ENCODE assay signal across 11 cellular contexts in genomic region chr20:43243672-43244269, GRCh38. TPM values are rescaled to one million over a fixed set of nuclear protein-coding genes. Genes with fewer than 3 reads are reported as not detected.
A peak's percentile ranks its signal among the peaks of the same experiment; 100 is the strongest.
DNase-seq lines count a peak whose midpoint lies in the region; ATAC-seq, FAIRE-seq and TF ChIP-seq lines count a peak whose summit lies in the region.
"Had no signal": no experiment of that assay in that cellular context is flagged by ENCODE, and none has a peak within 500 bp of the region (broad histone marks: within the 10 kb centered on the region; RNA-seq: fewer than 3 reads in every experiment).

No MANE protein-coding gene starts in this region.

- H3K27ac ChIP-seq in AG04450 (ENCODE audit: low read depth, low read length), result no peak overlapping the region
- no peak overlapping the region for H3K27ac ChIP-seq in GM23338 (ENCODE audit: low read depth)
- no peak overlapping the region for H3K27ac ChIP-seq in Panc1 (ENCODE audit: low read length)
- H3K27ac ChIP-seq in HepG2 (ENCODE audit: extremely low read length, insufficient read depth, low read length), result no peak overlapping the region
- H3K27ac ChIP-seq: breast epithelium had no signal

- H3K4me3 Mint-ChIP-seq in GM23338, result no peak overlapping the region

- intact Hi-C loops in Panc1 (cut with micrococcal nuclease; ENCODE audit: unreplicated experiment) (no loop called here), HepG2 (cut with micrococcal nuclease; ENCODE audit: unreplicated experiment) (no loop called here)

- H3K27ac Mint-ChIP-seq in GM23338, result no peak overlapping the region

- no peaks in the 10 kb centered on the region for H3K9me2 ChIP-seq in GM23338 (ENCODE audit: insufficient read depth)

- TF ChIP-seq EP300 in HepG2 (IDR thresholded peaks at IDR 0.05; ENCODE audit: low read depth in 2 of 2, low read length in 2 of 2) (no peak), HepG2 (CRISPR knock-in tag; IDR thresholded peaks at IDR 0.05; ENCODE audit: borderline replicate concordance) (no peak)

- TF ChIP-seq RAD21 in HepG2 (CRISPR knock-in tag; IDR thresholded peaks at IDR 0.05), result no peak

- no peaks in the 10 kb centered on the region for H3K27me3 ChIP-seq in AG04450 (ENCODE audit: control insufficient read depth, insufficient read depth, low read length)
- no peaks in the 10 kb centered on the region for H3K27me3 ChIP-seq in GM23338 (ENCODE audit: insufficient read depth)
- peaks cover 3% of the 10 kb centered on the region; the same call in 1 of the 2 replicates for H3K27me3 ChIP-seq in Panc1 (ENCODE audit: control insufficient read depth, insufficient read depth, low read length)
- H3K27me3 ChIP-seq in HepG2 (ENCODE audit: control insufficient read depth in 1 of 2, insufficient read depth in 2 of 2, low read length in 2 of 2), result peaks cover 0 to 9% of the 10 kb centered on the region in 2 experiments; a peak in 1 of 5 replicates
- H3K27me3 ChIP-seq: breast epithelium had no signal

- no peak for TF ChIP-seq POLR2A in HepG2 (IDR thresholded peaks at IDR 0.05; ENCODE audit: insufficient read depth in 1 of 2, low read depth in 2 of 2, low read length in 2 of 2)

- BruUV-seq in Panc1 (replicated peaks; lab: Mats Ljungman, UMichigan) (no TSS peak), HepG2 (replicated peaks; lab: Mats Ljungman, UMichigan) (no TSS peak)

- DNase-seq in AG04450 (ENCODE audit: low read depth, low spot score) (no peak), GM23338 (ENCODE audit: low spot score) (no peak), Panc1 (ENCODE audit: low read depth, low spot score) (no peak), HepG2 (ENCODE audit: low spot score) (no peak), cerebellum (ENCODE audit: low spot score) (no peak)

- no peaks in the 10 kb centered on the region for H4K20me1 ChIP-seq in GM23338 (replicated peaks; ENCODE audit: insufficient read depth)
- H4K20me1 ChIP-seq in HepG2 (ENCODE audit: insufficient read depth, low read length), result no peaks in the 10 kb centered on the region

- in situ Hi-C loops in Panc1 (cut with HindIII; ENCODE audit: low pct_unique_long_range_greater_than_20kb, low sequenced_read_pairs) (no loop called here), HepG2 (cut with HindIII; ENCODE audit: extremely low pct_ligation_motif_present, low pct_unique_long_range_greater_than_20kb) (no loop called here)

- H3K27me3 Mint-ChIP-seq in GM23338 (ENCODE audit: insufficient read depth, low read depth, poor library complexity), result peaks cover 3% of the 10 kb centered on the region

- FAIRE-seq in HepG2 (lab: Jason Lieb, UNC), result no peak

- POLR2A ChIA-PET in AG04450 (lab: Yijun Ruan, JAX), result no interaction called here
- POLR2A ChIA-PET in Panc1 (lab: Charles Lee), result no interaction called here
- POLR2A ChIA-PET in HepG2 (lab: Yijun Ruan, JAX), result no interaction called here

- ATAC-seq in GM23338 (peak; percentile 26; the same call in 1 of the 3 replicates), Panc1 (peak; percentile 84), HepG2 (peak; percentile 72), HG03354 (IDR thresholded peaks at IDR 0.05; ENCODE audit: poor library complexity, severe bottlenecking, unreplicated experiment) (no peak), HG02884 (IDR thresholded peaks at IDR 0.05; ENCODE audit: unreplicated experiment) (no peak), HG03025 (IDR thresholded peaks at IDR 0.05; ENCODE audit: low FRiP score, unreplicated experiment) (no peak)

- no peaks in the 10 kb centered on the region for H3F3A ChIP-seq in GM23338 (replicated peaks; ENCODE audit: low read depth)

- H3K4me1 Mint-ChIP-seq in GM23338, result 0 out of 3 replicates have a peak, but pooled peaks cover 5% of the 10 kb centered on the region

- H2AFZ ChIP-seq in GM23338, result no peak overlapping the region
- H2AFZ ChIP-seq in HepG2 (ENCODE audit: low read length), result no peak overlapping the region

- H3K9me3 ChIP-seq in AG04450 (ENCODE audit: control insufficient read depth, insufficient read depth, low read length) (no peaks in the 10 kb centered on the region), Panc1 (ENCODE audit: control insufficient read depth, insufficient read depth, low read depth, low read length) (no peaks in the 10 kb centered on the region), HepG2 (ENCODE audit: low read length) (no peaks in the 10 kb centered on the region)
- H3K9me3 ChIP-seq: breast epithelium had no signal

- no peak overlapping the region for H3K9ac ChIP-seq in HepG2 (ENCODE audit: insufficient read depth, low read depth, low read length)

- H3K4me2 ChIP-seq in GM23338, result no peak overlapping the region
- no peak overlapping the region for H3K4me2 ChIP-seq in HepG2 (ENCODE audit: low read depth, low read length)

- CTCF ChIA-PET in AG04450 (lab: Charles Lee) (no interaction called here), Panc1 (lab: Charles Lee) (no interaction called here), HepG2 (lab: Yijun Ruan, JAX; ENCODE audit: low intra/inter-chr PET ratio, low total read pairs) (interaction anchor here (1.2 kb wide), 1 partner anchor 1287 kb away, joined by 3 read pairs; no protein-coding TSS in a partner anchor)

- H3K4me3 ChIP-seq in AG04450 (ENCODE audit: low read depth, low read length) (no peak overlapping the region), GM23338 (no peak overlapping the region), Panc1 (ENCODE audit: low read depth in 2 of 2, low read length in 2 of 2) (no peak overlapping the region), HepG2 (replicated peaks in 1 of 3; ENCODE audit: insufficient read depth in 1 of 3, low read depth in 2 of 3, low read length in 3 of 3) (no peak overlapping the region)
- H3K4me3 ChIP-seq: breast epithelium had no signal

- TF ChIP-seq CTCF in AG04450 (IDR thresholded peaks at IDR 0.05; ENCODE audit: low read depth, low read length), result 0 out of 2 replicates have a peak, but pooled peaks have one; percentile 10
- TF ChIP-seq CTCF in GM23338 (conservative IDR thresholded peaks at IDR 0.05; ENCODE audit: low read depth in 2 of 2), result no peak
- peak; percentile 66 for TF ChIP-seq CTCF in Panc1 (IDR thresholded peaks at IDR 0.05)
- peak; percentile 37; the same call in 1 of the 2 replicates for TF ChIP-seq CTCF in HepG2 (CRISPR knock-in tag; IDR thresholded peaks at IDR 0.05)

- H3K36me3 ChIP-seq in GM23338 (ENCODE audit: insufficient read depth), result peaks cover 8% of the 10 kb centered on the region
- no peaks in the 10 kb centered on the region for H3K36me3 ChIP-seq in Panc1 (ENCODE audit: control insufficient read depth, insufficient read depth, low read length)
- H3K36me3 ChIP-seq in HepG2 (replicated peaks in 1 of 2; ENCODE audit: control insufficient read depth in 1 of 2, insufficient read depth in 2 of 2, low read length in 2 of 2), result no peaks in the 10 kb centered on the region
- H3K36me3 ChIP-seq: breast epithelium had no signal

- peaks cover 100% of the 10 kb centered on the region for H3K9me3 Mint-ChIP-seq in GM23338

- WGBS in HepG2 (ENCODE audit: low lambda C conversion rate), result 31% methylated on average over 7 of the region's 7 CpGs

- peaks cover 33% of the 10 kb centered on the region for H3K36me3 Mint-ChIP-seq in GM23338 (ENCODE audit: low read depth)

- H3K4me1 ChIP-seq in GM23338 (ENCODE audit: insufficient read depth) (no peaks in the 10 kb centered on the region), Panc1 (ENCODE audit: control insufficient read depth, insufficient read depth, low read length) (no peaks in the 10 kb centered on the region), HepG2 (ENCODE audit: insufficient read depth, low read length) (no peaks in the 10 kb centered on the region)
- H3K4me1 ChIP-seq: breast epithelium had no signal

- H3K79me2 ChIP-seq in GM23338 (replicated peaks; ENCODE audit: insufficient read depth), result no peaks in the 10 kb centered on the region
- H3K79me2 ChIP-seq in HepG2 (ENCODE audit: insufficient read depth, low read length), result no peaks in the 10 kb centered on the region

TF ChIP-seq in GM23338, 12 proteins besides CTCF, POLR2A, EP300 and RAD21 (continues in another document):
- TF ChIP-seq ZNF331 (CRISPR knock-in tag; IDR thresholded peaks at IDR 0.05; ENCODE audit: low read depth) (no peak), ZNF114 (CRISPR knock-in tag; IDR thresholded peaks at IDR 0.05) (no peak), CREB1 (CRISPR knock-in tag; IDR thresholded peaks at IDR 0.05; ENCODE audit: low read depth) (no peak)

TF ChIP-seq in HepG2, 621 proteins besides CTCF, POLR2A, EP300 and RAD21:
- TF ChIP-seq CBX1 (IDR thresholded peaks at IDR 0.05; ENCODE audit: low read depth), result no peak

RNA-seq across cellular contexts. Expression of gene PTPRT, which starts 54.1 kb away (rescaled TPM):
- polyA plus RNA-seq in AG04450 (2011; rRNA removed), result not detected in 2 replicates
- polyA minus RNA-seq in AG04450 (2011; rRNA and poly(A)+ RNA removed), result not detected in 2 replicates
- not detected in 2 replicates for total RNA-seq in GM23338 (2014; rRNA removed; shearing (Covaris generic))
- not detected in 2 replicates for polyA plus RNA-seq in GM23338 (2016; fragmentation: Nextera tagmentation; extraction: Ambion mirVana)
- not detected for total RNA-seq in Panc1 (2021; ENCODE audit: unreplicated experiment)
- polyA plus RNA-seq in Panc1 (2012; ENCODE audit: insufficient read length), result not detected
- 0.09 TPM in 1 of 2 replicates, not detected in the other for total RNA-seq in HepG2 (2016; rRNA removed; fragmentation: Illumina TruSeq; extraction: Trizol)
- total RNA-seq in HepG2 (2016; cell fraction: cytosol; rRNA removed; fragmentation: Illumina TruSeq; extraction: Trizol; ENCODE audit: low read depth), result not detected in 2 replicates
- total RNA-seq in HepG2 (2016; cell fraction: insoluble cytoplasmic fraction; rRNA removed; fragmentation: Illumina TruSeq; extraction: Trizol), result 0.09 TPM in 1 of 2 replicates, not detected in the other
- total RNA-seq in HepG2 (2016; cell fraction: membrane; rRNA removed; fragmentation: Illumina TruSeq; extraction: Trizol), result not detected in 2 replicates
- total RNA-seq in HepG2 (2016; cell fraction: nucleus; rRNA removed; fragmentation: Illumina TruSeq; extraction: Trizol), result not detected in 2 replicates
- polyA plus RNA-seq in HepG2 (2011; rRNA removed), result under 0.01 TPM in 2 replicates
- under 0.01 and 0.01 TPM in 2 replicates for polyA plus RNA-seq in HepG2 (2011; cell fraction: cytosol; rRNA removed)
- 0.02 and 0.07 TPM in 2 replicates for polyA plus RNA-seq in HepG2 (2011; cell fraction: nucleus; rRNA removed)
- 0.03 TPM in 1 of 2 replicates, not detected in the other for polyA plus RNA-seq in HepG2 (2012)
- not detected in 2 replicates for polyA plus RNA-seq in HepG2 (2016; cell fraction: cytosol; fragmentation: Illumina TruSeq; extraction: Trizol; ENCODE audit: low read depth)
- not detected in 2 replicates for polyA plus RNA-seq in HepG2 (2016; cell fraction: insoluble cytoplasmic fraction; fragmentation: Illumina TruSeq; extraction: Trizol; ENCODE audit: low read depth)
- not detected in 2 replicates for polyA plus RNA-seq in HepG2 (2016; cell fraction: membrane; fragmentation: Illumina TruSeq; extraction: Trizol; ENCODE audit: low read depth)
- not detected in 2 replicates for polyA plus RNA-seq in HepG2 (2016; cell fraction: nucleus; fragmentation: Illumina TruSeq; extraction: Trizol; ENCODE audit: insufficient read depth, low read depth)
- polyA minus RNA-seq in HepG2 (2011; rRNA and poly(A)+ RNA removed; ENCODE audit: low replicate concordance), result not detected in 2 replicates
- polyA minus RNA-seq in HepG2 (2011; cell fraction: cytosol; rRNA and poly(A)+ RNA removed), result not detected in 2 replicates
- 0.13 and 0.37 TPM in 2 replicates for polyA minus RNA-seq in HepG2 (2011; cell fraction: nucleus; rRNA and poly(A)+ RNA removed)
- total RNA-seq in cerebellum, result 21.1 TPM
- total RNA-seq: activated CD8-positive, alpha-beta memory T cell treated with anti-CD3 and anti-CD28 coated beads for 36 hours; Daoy had no signal

Comparison
In these comparisons a context has a peak if more than half of its experiments do, and no peak if none do; other contexts are left out.
1. CTCF ChIP-seq: peak in AG04450 (single experiment), Panc1 (single experiment) and HepG2 (single experiment); none in GM23338 (0 of 2).
2. ATAC-seq: peak in GM23338 (single experiment), Panc1 (single experiment) and HepG2 (single experiment); none in HG03354 (single experiment), HG02884 (single experiment) and HG03025 (single experiment).
3. RNA of gene PTPRT, which starts 54.1 kb away (total RNA-seq): 21.1 TPM in cerebellum (single experiment); 0.09 TPM in HepG2, not detected in GM23338 and not detected in Panc1 (single experiment); every median in the first group is over 10 times any median in the second.